ENCODE assay signal across 1 cellular context in genomic region chr2:196987298-196987653, GRCh38.
TF ChIP-seq lines count a peak whose summit lies in the region.

No MANE protein-coding gene starts in this region.

TF ChIP-seq in K562, 482 proteins besides CTCF, POLR2A, EP300 and RAD21 (continued from another document):
- TF ChIP-seq E2F3 (CRISPR knock-in tag; IDR thresholded peaks at IDR 0.05) (no peak), EGR1 (conservative IDR thresholded peaks at IDR 0.05) (no peak), CBX5 (IDR thresholded peaks at IDR 0.05; ENCODE audit: borderline replicate concordance, low read depth) (no peak), ETV6 (IDR thresholded peaks at IDR 0.05; ENCODE audit: borderline replicate concordance in 1 of 2, low read depth in 2 of 2, low read length in 1 of 2) (no peak), ETV6 (CRISPR knock-in tag; IDR thresholded peaks at IDR 0.05; ENCODE audit: borderline replicate concordance) (no peak), JUND (IDR thresholded peaks at IDR 0.05; ENCODE audit: borderline replicate concordance, low read depth, low read length) (no peak), JUND (tag; IDR thresholded peaks at IDR 0.05; ENCODE audit: borderline replicate concordance, low read depth, low read length) (no peak), RFX7 (CRISPR knock-in tag; IDR thresholded peaks at IDR 0.05) (no peak), U2AF1 (optimal IDR thresholded peaks at IDR 0.05; ENCODE audit: low read depth, low read length) (no peak), CREB1 (IDR thresholded peaks at IDR 0.05) (no peak), CREB1 (CRISPR knock-in tag; IDR thresholded peaks at IDR 0.05) (no peak), E2F8 (IDR thresholded peaks at IDR 0.05; ENCODE audit: low read depth, partially characterized antibody) (no peak), NR1H2 (CRISPR knock-in tag; IDR thresholded peaks at IDR 0.05) (no peak), NCOA1 (IDR thresholded peaks at IDR 0.05; ENCODE audit: low read depth) (no peak)
